Comparison of ENCODE assay signal across 4 cellular contexts in the genomic region with DNA sequence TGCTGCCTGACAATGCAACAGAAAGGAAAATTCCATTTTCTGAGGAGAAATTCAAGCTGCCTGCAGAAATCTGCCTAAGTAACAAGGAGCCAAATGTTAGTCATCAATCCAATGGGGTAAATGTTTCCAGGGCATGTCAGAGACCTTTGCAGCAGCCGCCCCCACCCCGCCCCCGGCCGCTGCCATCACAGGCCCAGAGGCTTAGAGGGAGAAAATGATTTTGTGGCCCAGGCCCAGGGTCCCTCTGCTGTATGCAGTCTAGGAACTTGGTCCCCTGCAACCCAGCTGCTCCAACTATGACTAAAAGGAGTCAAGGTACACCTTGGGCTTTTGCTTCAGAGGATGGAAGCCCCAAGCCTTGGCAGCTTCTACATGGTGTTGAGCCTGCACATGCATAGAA. TPM values are rescaled to one million over a fixed set of nuclear protein-coding genes. Genes with fewer than 3 reads are reported as not detected.
"Had no signal": no experiment of that assay in that cellular context is flagged by ENCODE, and none has a peak within 500 bp of the region (broad histone marks: within the 10 kb centered on the region; RNA-seq: fewer than 3 reads in every experiment).

No MANE protein-coding gene starts in this region.

- ATAC-seq: GM12878 had no signal

- DNase-seq: GDM1, GF-D8 had no signal

- H3K4me3 ChIP-seq: GM12878 had no signal

RNA-seq across cellular contexts. Expression of gene VLDLR, which starts 45.0 kb away (rescaled TPM):
- total RNA-seq: G401 had no signal

RNA-seq across cellular contexts. Expression of gene KCNV2, which starts 50.7 kb away (rescaled TPM):
- total RNA-seq: G401 had no signal
